In genomic region chr5:156402387-156402921, GRCh38 we compare ENCODE assay signal across 8 cellular contexts.
DNase-seq lines count a peak whose midpoint lies in the region; ATAC-seq, FAIRE-seq and TF ChIP-seq lines count a peak whose summit lies in the region.

No MANE protein-coding gene starts in this region.

- no peaks in the 10 kb centered on the region for H3K27me3 Mint-ChIP-seq in astrocyte (ENCODE audit: low read depth, unreplicated experiment)

- H3K4me3 Mint-ChIP-seq in astrocyte (ENCODE audit: unreplicated experiment): no peak overlapping the region
- H3K4me3 Mint-ChIP-seq in stimulated activated effector memory CD8-positive, alpha-beta T cell treated with anti-CD3 and anti-CD28 coated beads, Interleukin-12 subunit alpha, Interleukin-12 subunit beta, amount 100 ng/mL, for 72 hours: peak overlapping the region; percentile 49

- H3K9ac ChIP-seq in astrocyte (ENCODE audit: low read length): no peak overlapping the region

- H3K4me1 Mint-ChIP-seq in astrocyte (ENCODE audit: low read depth, unreplicated experiment): peaks cover 4% of the 10 kb centered on the region
- peaks cover 19% of the 10 kb centered on the region for H3K4me1 Mint-ChIP-seq in stimulated activated effector memory CD8-positive, alpha-beta T cell treated with anti-CD3 and anti-CD28 coated beads, Interleukin-12 subunit alpha, Interleukin-12 subunit beta, amount 100 ng/mL, for 72 hours

- no peaks in the 10 kb centered on the region for H3K79me2 ChIP-seq in astrocyte (ENCODE audit: insufficient read depth, low read length)

- H2AFZ ChIP-seq in astrocyte (ENCODE audit: low read depth, low read length): no peak overlapping the region

- no peak for FAIRE-seq in astrocyte (lab: Jason Lieb, UNC)

- no peak for TF ChIP-seq CTCF in astrocyte (IDR thresholded peaks at IDR 0.05; ENCODE audit: insufficient read depth, low read depth, low read length)

- H3K9me3 ChIP-seq in astrocyte (ENCODE audit: insufficient read depth, low read depth, low read length): no peaks in the 10 kb centered on the region

- peaks cover 3% of the 10 kb centered on the region for H3K9me3 Mint-ChIP-seq in astrocyte (ENCODE audit: unreplicated experiment)
- H3K9me3 Mint-ChIP-seq in stimulated activated effector memory CD8-positive, alpha-beta T cell treated with anti-CD3 and anti-CD28 coated beads, Interleukin-12 subunit alpha, Interleukin-12 subunit beta, amount 100 ng/mL, for 72 hours: peaks cover 3% of the 10 kb centered on the region

- no peak overlapping the region for H3K4me3 ChIP-seq in astrocyte (ENCODE audit: insufficient read depth, low read depth, low read length)

- H3K36me3 ChIP-seq in astrocyte (ENCODE audit: insufficient read depth, low read length): no peaks in the 10 kb centered on the region

- H3K27ac Mint-ChIP-seq in astrocyte (ENCODE audit: unreplicated experiment): peak overlapping the region; percentile 17
- H3K27ac Mint-ChIP-seq in stimulated activated effector memory CD8-positive, alpha-beta T cell treated with anti-CD3 and anti-CD28 coated beads, Interleukin-12 subunit alpha, Interleukin-12 subunit beta, amount 100 ng/mL, for 72 hours: peak overlapping the region; percentile 72

- no peaks in the 10 kb centered on the region for H3K36me3 Mint-ChIP-seq in astrocyte (ENCODE audit: low read depth, unreplicated experiment)
- H3K36me3 Mint-ChIP-seq in stimulated activated effector memory CD8-positive, alpha-beta T cell treated with anti-CD3 and anti-CD28 coated beads, Interleukin-12 subunit alpha, Interleukin-12 subunit beta, amount 100 ng/mL, for 72 hours: peaks cover 6% of the 10 kb centered on the region

- peak overlapping the region; percentile 42 for H3K4me2 ChIP-seq in astrocyte (ENCODE audit: low read length)

- H3K4me1 ChIP-seq in astrocyte (ENCODE audit: insufficient read depth, low read length): no peaks in the 10 kb centered on the region

- no peak overlapping the region for H3K27ac ChIP-seq in astrocyte (ENCODE audit: low read depth, low read length)

- DNase-seq in NCI-H2196 treated with DMSO at 0.1 percent for 48 hours (lab: John Stamatoyannopoulos, UW; ENCODE audit: unreplicated experiment) (peak; percentile 35), astrocyte (ENCODE audit: low read depth) (peak; percentile 39), COR-L47 (lab: John Stamatoyannopoulos, UW) (no peak), NCI-H2107 treated with DMSO at 0.1 percent for 48 hours (lab: John Stamatoyannopoulos, UW; ENCODE audit: unreplicated experiment) (no peak)
- DNase-seq in stimulated activated effector memory CD8-positive, alpha-beta T cell treated with anti-CD3 and anti-CD28 coated beads, Interleukin-12 subunit alpha, Interleukin-12 subunit beta, amount 100 ng/mL, for 72 hours (ENCODE audit: low spot score in 2 of 2): peak; percentile 26 to 74

- H4K20me1 ChIP-seq in astrocyte (ENCODE audit: insufficient read depth, low read length): no peaks in the 10 kb centered on the region

- ATAC-seq in GM18520 (IDR thresholded peaks at IDR 0.05; ENCODE audit: unreplicated experiment) (peak; percentile 92), HG02610 (IDR thresholded peaks at IDR 0.05; ENCODE audit: unreplicated experiment) (peak; percentile 96), SK-N-SH treated with all-trans-retinoic acid at 6 μM for 48 hours (no peak)
- ATAC-seq in stimulated activated effector memory CD8-positive, alpha-beta T cell treated with anti-CD3 and anti-CD28 coated beads, Interleukin-12 subunit alpha, Interleukin-12 subunit beta, amount 100 ng/mL, for 72 hours: peak; percentile 98

- no peaks in the 10 kb centered on the region for H3K27me3 ChIP-seq in astrocyte (ENCODE audit: insufficient read depth, low read length)

TF ChIP-seq in SK-N-SH treated with all-trans-retinoic acid at 6 μM for 48 hours, 23 proteins besides CTCF, POLR2A, EP300 and RAD21:
- TF ChIP-seq PATZ1 (CRISPR knock-in tag; IDR thresholded peaks at IDR 0.05; ENCODE audit: borderline replicate concordance): no peak
- TF ChIP-seq ISL1 (CRISPR knock-in tag; IDR thresholded peaks at IDR 0.05): no peak
- TF ChIP-seq OSR1 (CRISPR knock-in tag; IDR thresholded peaks at IDR 0.05): no peak
- no peak for TF ChIP-seq ARNTL (CRISPR knock-in tag; IDR thresholded peaks at IDR 0.05; ENCODE audit: borderline replicate concordance, low read depth)
- TF ChIP-seq TCF4 (CRISPR knock-in tag; IDR thresholded peaks at IDR 0.05; ENCODE audit: borderline replicate concordance): no peak
- no peak for TF ChIP-seq SNAI2 (CRISPR knock-in tag; IDR thresholded peaks at IDR 0.05)
- no peak for TF ChIP-seq BACH2 (CRISPR knock-in tag; IDR thresholded peaks at IDR 0.05; ENCODE audit: borderline replicate concordance)
- no peak for TF ChIP-seq CSRNP3 (CRISPR knock-in tag; IDR thresholded peaks at IDR 0.05)
- no peak for TF ChIP-seq PPARA (CRISPR knock-in tag; IDR thresholded peaks at IDR 0.05; ENCODE audit: borderline replicate concordance)
- no peak for TF ChIP-seq ZFP30 (CRISPR knock-in tag; IDR thresholded peaks at IDR 0.05)
- no peak for TF ChIP-seq CREB5 (CRISPR knock-in tag; IDR thresholded peaks at IDR 0.05; ENCODE audit: low read depth)

Comparison
In these comparisons a context has a peak if more than half of its experiments do, and no peak if none do; other contexts are left out.
1. DNase-seq: peak in NCI-H2196 treated with DMSO at 0.1 percent for 48 hours (single experiment), astrocyte (single experiment) and stimulated activated effector memory CD8-positive, alpha-beta T cell treated with anti-CD3 and anti-CD28 coated beads, Interleukin-12 subunit alpha, Interleukin-12 subunit beta, amount 100 ng/mL, for 72 hours (2 of 2); none in COR-L47 (single experiment) and NCI-H2107 treated with DMSO at 0.1 percent for 48 hours (single experiment).